ENCODE assay signal across 18 cellular contexts in the genomic region with DNA sequence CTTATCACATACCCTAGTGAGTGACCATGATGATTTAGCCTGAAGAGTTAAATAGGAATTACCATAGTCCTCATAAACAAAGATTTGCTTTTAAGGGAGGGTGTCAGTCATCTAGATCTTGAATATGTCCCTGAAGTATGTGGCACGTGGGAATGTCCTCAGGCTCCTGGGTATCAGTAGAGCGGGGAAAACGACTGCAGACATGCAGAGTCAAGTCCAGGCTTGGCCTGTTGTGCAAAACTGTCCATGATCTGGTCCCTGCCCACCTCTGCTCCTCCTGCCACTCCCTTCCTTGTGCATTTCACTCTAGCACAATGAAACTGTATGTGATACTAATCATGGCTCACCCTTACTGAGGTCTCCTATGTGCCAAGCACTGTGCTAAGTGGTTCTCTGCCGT. TPM values are rescaled to one million over a fixed set of nuclear protein-coding genes. Genes with fewer than 3 reads are reported as not detected.
DNase-seq lines count a peak whose midpoint lies in the region; ATAC-seq and TF ChIP-seq lines count a peak whose summit lies in the region.
"Had no signal": no experiment of that assay in that cellular context is flagged by ENCODE, and none has a peak within 500 bp of the region (broad histone marks: within the 10 kb centered on the region; RNA-seq: fewer than 3 reads in every experiment).

No MANE protein-coding gene starts in this region.

- no TSS peak for BruUV-seq in MCF 10A (replicated peaks; lab: Mats Ljungman, UMichigan)

- peaks cover 31% of the 10 kb centered on the region for H3K4me1 Mint-ChIP-seq in MCF 10A (ENCODE audit: insufficient read depth, unreplicated experiment)
- peaks cover 24% of the 10 kb centered on the region for H3K4me1 Mint-ChIP-seq in type B pancreatic cell (ENCODE audit: unreplicated experiment)

- H3K36me3 ChIP-seq in testis (ENCODE audit: low read depth, missing control alignments): no peaks in the 10 kb centered on the region

- DNase-seq in DMS79 treated with DMSO at 0.1 percent for 48 hours (lab: John Stamatoyannopoulos, UW): peak; percentile 14
- no peak for DNase-seq in DMS79 (lab: John Stamatoyannopoulos, UW)
- DNase-seq in MCF 10A (ENCODE audit: unreplicated experiment): peak; percentile 93
- peak; percentile 93 to 98 for DNase-seq in foreskin keratinocyte
- DNase-seq in type B pancreatic cell (ENCODE audit: extremely low spot score, unreplicated experiment): no peak
- DNase-seq in testis: no peak
- DNase-seq: 8988T, HCEC 1CT, NCI-H1092, NCI-H2107, NCI-H446 treated with DMSO at 0.1 percent for 48 hours, NCI-H748 treated with DMSO at 0.1 percent for 48 hours, PC-3 had no signal

- H3K27me3 Mint-ChIP-seq in MCF 10A (ENCODE audit: insufficient read depth, unreplicated experiment): no peaks in the 10 kb centered on the region
- H3K27me3 Mint-ChIP-seq in type B pancreatic cell: no peaks in the 10 kb centered on the region

- POLR2A ChIA-PET in MCF 10A (lab: Yijun Ruan, JAX): interaction anchor here (0.7 to 7.5 kb wide), 6 partner anchors 13 to 270 kb away, joined by 3 to 85 read pairs (median 10); a partner anchor contains a TSS

- ATAC-seq in foreskin keratinocyte (peak; percentile 91), HG02571 (IDR thresholded peaks at IDR 0.05; ENCODE audit: unreplicated experiment) (no peak), HG02885 (IDR thresholded peaks at IDR 0.05; ENCODE audit: poor library complexity, unreplicated experiment) (no peak)
- ATAC-seq: PC-3, Right ventricle myocardium inferior had no signal

- H3K4me3 Mint-ChIP-seq in MCF 10A (ENCODE audit: unreplicated experiment) (no peak overlapping the region), type B pancreatic cell (no peak overlapping the region)

- H3K27me3 ChIP-seq in foreskin keratinocyte (no peaks in the 10 kb centered on the region), testis (no peaks in the 10 kb centered on the region)
- H3K27me3 ChIP-seq: BLaER1 had no signal

- H3K27ac Mint-ChIP-seq in MCF 10A (ENCODE audit: low read depth, unreplicated experiment) (peak overlapping the region; percentile 96), type B pancreatic cell (peak overlapping the region; percentile 69)

- 69 to 90% methylated on average over 4 of the region's 4 CpGs for WGBS in testis, 2 donors

- CTCF ChIA-PET in MCF 10A (lab: Yijun Ruan, JAX): interaction anchor here (0.9 kb wide), 2 partner anchors 28 to 386 kb away, joined by 3 to 6 read pairs; a partner anchor contains a TSS

- peaks cover 25% of the 10 kb centered on the region for H3K36me3 Mint-ChIP-seq in MCF 10A (ENCODE audit: insufficient read depth, unreplicated experiment)
- H3K36me3 Mint-ChIP-seq in type B pancreatic cell: peaks cover 16% of the 10 kb centered on the region

- peaks cover 16% of the 10 kb centered on the region for H3K4me1 ChIP-seq in foreskin keratinocyte
- H3K4me1 ChIP-seq in testis: peaks cover 12% of the 10 kb centered on the region

- H3K4me3 ChIP-seq in testis: no peak overlapping the region
- H3K4me3 ChIP-seq: BLaER1, K562 had no signal

- peaks cover 7% of the 10 kb centered on the region for H3K9me3 Mint-ChIP-seq in MCF 10A (ENCODE audit: unreplicated experiment)
- H3K9me3 Mint-ChIP-seq in type B pancreatic cell: no peaks in the 10 kb centered on the region

- TF ChIP-seq POLR2A in testis (IDR thresholded peaks at IDR 0.05): no peak

- H3K27ac ChIP-seq in foreskin keratinocyte (peak overlapping the region; percentile 98), testis (no peak overlapping the region)
- H3K27ac ChIP-seq: BLaER1 had no signal

- no peaks in the 10 kb centered on the region for H3K9me3 ChIP-seq in testis
- H3K9me3 ChIP-seq: BLaER1 had no signal

- intact Hi-C loops in MCF 10A (cut with micrococcal nuclease) (loop anchor here (1.0 kb wide), 1 partner anchor 18 kb away; no protein-coding TSS in a partner anchor), testis (cut with DNase I; ENCODE audit: low total_unique reads) (no loop called here)

- no peak for TF ChIP-seq CTCF in MCF 10A (IDR thresholded peaks at IDR 0.05; ENCODE audit: unreplicated experiment)
- TF ChIP-seq CTCF in foreskin keratinocyte (conservative IDR thresholded peaks at IDR 0.05): no peak
- no peak for TF ChIP-seq CTCF in type B pancreatic cell (conservative IDR thresholded peaks at IDR 0.05)
- TF ChIP-seq CTCF in testis (IDR thresholded peaks at IDR 0.05): no peak

RNA-seq across cellular contexts. Expression of a gene that starts 12.9 kb away (rescaled TPM):
- 54.9 and 55.6 TPM in 2 replicates for total RNA-seq in MCF 10A (2022)
- 68.8 and 74.7 TPM in 2 replicates for total RNA-seq in foreskin keratinocyte
- 83.8 and 87.6 TPM in 2 replicates for polyA plus RNA-seq in foreskin keratinocyte
- 113 and 128 TPM in 2 replicates for total RNA-seq in type B pancreatic cell (ENCODE audit: low replicate concordance)
- 100 to 1,000 TPM; 240 to 245 TPM for total RNA-seq in testis
- polyA plus RNA-seq in testis (ENCODE audit: insufficient read depth, low read depth, low replicate concordance): 137 TPM

RNA-seq across cellular contexts. Expression of a gene that starts 19.6 kb away (rescaled TPM):
- total RNA-seq in MCF 10A (2022) (253 and 294 TPM in 2 replicates), foreskin keratinocyte (523 and 542 TPM in 2 replicates), type B pancreatic cell (ENCODE audit: low replicate concordance) (131 and 173 TPM in 2 replicates), testis (100 to 1,000 TPM; 191 to 294 TPM)
- polyA plus RNA-seq in foreskin keratinocyte (728 and 811 TPM in 2 replicates), testis (ENCODE audit: insufficient read depth, low read depth, low replicate concordance) (225 TPM)

RNA-seq across cellular contexts. Expression of a gene that starts 27.8 kb away (rescaled TPM):
- 0.88 and 1.5 TPM in 2 replicates for total RNA-seq in MCF 10A (2022)
- 6.0 and 6.3 TPM in 2 replicates for total RNA-seq in foreskin keratinocyte
- polyA plus RNA-seq in foreskin keratinocyte: 9.2 and 10.1 TPM in 2 replicates
- total RNA-seq in type B pancreatic cell (ENCODE audit: low replicate concordance): 2.5 and 2.6 TPM in 2 replicates
- total RNA-seq in testis: 10 to 100 TPM; 45.5 to 88.7 TPM
- 69.5 TPM for polyA plus RNA-seq in testis (ENCODE audit: insufficient read depth, low read depth, low replicate concordance)

Comparison
In these comparisons a context has a peak if more than half of its experiments do, and no peak if none do; other contexts are left out.
1. DNase-seq: peak in DMS79 treated with DMSO at 0.1 percent for 48 hours (single experiment), MCF 10A (single experiment) and foreskin keratinocyte (2 of 2); none in DMS79 (single experiment), type B pancreatic cell (single experiment) and testis (single experiment).